12 cellular contexts compared by ENCODE assay signal in the genomic region with DNA sequence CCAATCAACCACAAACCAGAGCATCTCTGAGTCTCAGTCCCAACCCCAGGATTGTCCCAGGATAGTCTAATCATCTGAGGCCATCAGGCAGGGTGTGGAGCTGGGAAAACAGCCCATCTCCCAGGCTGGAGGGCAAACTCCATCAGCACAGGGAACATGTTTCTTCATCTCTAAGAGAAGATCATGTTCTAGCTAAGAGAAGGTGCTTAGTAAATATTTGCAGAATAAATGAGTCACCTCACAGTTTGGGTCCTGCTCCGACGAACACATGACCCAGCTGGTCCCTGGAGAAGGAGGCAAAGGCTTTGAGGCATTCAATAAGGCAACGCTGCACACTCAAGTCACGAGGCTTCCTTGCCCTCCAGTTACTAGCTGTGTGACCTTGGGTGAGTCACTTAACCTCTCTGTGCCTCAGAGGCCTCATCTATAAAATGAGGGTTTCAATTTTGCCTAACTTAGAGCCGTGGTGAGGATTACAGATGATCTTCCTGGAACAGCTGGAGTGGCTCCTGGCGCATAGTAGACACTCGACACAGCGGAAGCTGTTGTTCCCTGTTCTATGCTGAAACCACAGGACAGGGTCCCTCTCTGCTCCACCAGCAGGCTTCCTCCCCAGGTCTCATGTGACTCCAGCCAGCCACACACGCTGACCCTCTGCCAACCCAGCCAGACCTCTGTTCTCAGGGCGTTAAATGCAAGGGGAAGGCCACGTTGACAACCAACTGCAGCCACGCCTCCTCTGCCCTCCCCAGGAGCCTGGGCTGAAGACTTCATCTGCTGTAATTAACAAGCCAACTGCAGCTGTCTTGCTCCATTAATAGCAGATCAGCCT. TPM values are rescaled to one million over a fixed set of nuclear protein-coding genes. Genes with fewer than 3 reads are reported as not detected.
DNase-seq lines count a peak whose midpoint lies in the region; ATAC-seq and TF ChIP-seq lines count a peak whose summit lies in the region.
"Had no signal": no experiment of that assay in that cellular context is flagged by ENCODE, and none has a peak within 500 bp of the region (broad histone marks: within the 10 kb centered on the region; RNA-seq: fewer than 3 reads in every experiment).

No MANE protein-coding gene starts in this region.

- TF ChIP-seq POLR2A in gastroesophageal sphincter (IDR thresholded peaks at IDR 0.05): no peak

- H3K36me3 Mint-ChIP-seq in stimulated activated memory B cell treated with anti-CD40 and anti-IgM and Interleukin-4, amounts not matched to agents 10 μg/mL and 1 μg/mL and 100 μg/mL, for 72 hours: no peaks in the 10 kb centered on the region

- no peaks in the 10 kb centered on the region for H3K4me1 ChIP-seq in gastroesophageal sphincter
- H3K4me1 ChIP-seq: parathyroid adenoma had no signal

- H3K9me3 ChIP-seq in gastroesophageal sphincter: no peaks in the 10 kb centered on the region
- H3K9me3 ChIP-seq: tibial nerve had no signal

- TF ChIP-seq EP300 in gastroesophageal sphincter (IDR thresholded peaks at IDR 0.05): no peak

- H3K27me3 ChIP-seq in gastroesophageal sphincter: peaks cover 66% of the 10 kb centered on the region

- peak overlapping the region in 1 of 4 donors; percentile 17 for H3K27ac ChIP-seq in gastroesophageal sphincter
- H3K27ac ChIP-seq: parathyroid adenoma, tibial nerve had no signal

- peaks cover 5% of the 10 kb centered on the region for H3K4me1 Mint-ChIP-seq in stimulated activated memory B cell treated with anti-CD40 and anti-IgM and Interleukin-4, amounts not matched to agents 10 μg/mL and 1 μg/mL and 100 μg/mL, for 72 hours

- DNase-seq in NCI-H2227 (lab: John Stamatoyannopoulos, UW; ENCODE audit: unreplicated experiment) (peak; percentile 66), NCI-H2227 treated with DMSO at 0.1 percent for 48 hours (lab: John Stamatoyannopoulos, UW) (no peak), NCI-H524 (lab: John Stamatoyannopoulos, UW) (peak; percentile 95 to 97), germinal center (ENCODE audit: low spot score) (no peak), EL (no peak)
- no peak for DNase-seq in activated CD4-positive, alpha-beta T cell treated with anti-CD3 and anti-CD28 coated beads, Interleukin-2, amount 50 U/mL, for 4 hours
- DNase-seq: activated CD4-positive, alpha-beta memory T cell treated with anti-CD3 and anti-CD28 coated beads, Interleukin-2, amount 10 ng/mL, durations not matched to agents 7 days and 5 days; effector memory CD8-positive, alpha-beta T cell had no signal

- peak; percentile 77 for ATAC-seq in gastroesophageal sphincter
- ATAC-seq in stimulated activated memory B cell treated with anti-CD40 and anti-IgM and Interleukin-4, amounts not matched to agents 10 μg/mL and 1 μg/mL and 100 μg/mL, for 72 hours: peak; percentile 10
- ATAC-seq: effector memory CD8-positive, alpha-beta T cell had no signal

- no peak overlapping the region for H3K4me3 ChIP-seq in gastroesophageal sphincter
- H3K4me3 ChIP-seq: tibial nerve had no signal

- no peak overlapping the region for H3K27ac Mint-ChIP-seq in stimulated activated memory B cell treated with anti-CD40 and anti-IgM and Interleukin-4, amounts not matched to agents 10 μg/mL and 1 μg/mL and 100 μg/mL, for 72 hours
- H3K27ac Mint-ChIP-seq: activated CD4-positive, alpha-beta memory T cell treated with anti-CD3 and anti-CD28 coated beads, Interleukin-2, amount 10 ng/mL, durations not matched to agents 7 days and 5 days; effector memory CD8-positive, alpha-beta T cell had no signal

- 20 to 69% methylated on average over 2 to 4 of the region's 12 CpGs for WGBS in gastroesophageal sphincter (ENCODE audit: low coverage in 1 of 2), 2 donors

- no peaks in the 10 kb centered on the region for H3K36me3 ChIP-seq in gastroesophageal sphincter
- H3K36me3 ChIP-seq: tibial nerve had no signal

- H3K9me3 Mint-ChIP-seq in stimulated activated memory B cell treated with anti-CD40 and anti-IgM and Interleukin-4, amounts not matched to agents 10 μg/mL and 1 μg/mL and 100 μg/mL, for 72 hours: no peaks in the 10 kb centered on the region
- H3K9me3 Mint-ChIP-seq: activated CD4-positive, alpha-beta memory T cell treated with anti-CD3 and anti-CD28 coated beads, Interleukin-2, amount 10 ng/mL, durations not matched to agents 7 days and 5 days; effector memory CD8-positive, alpha-beta T cell had no signal

- no peak for TF ChIP-seq CTCF in gastroesophageal sphincter (IDR thresholded peaks at IDR 0.05)

- H3K4me3 Mint-ChIP-seq in stimulated activated memory B cell treated with anti-CD40 and anti-IgM and Interleukin-4, amounts not matched to agents 10 μg/mL and 1 μg/mL and 100 μg/mL, for 72 hours: no peak overlapping the region
- H3K4me3 Mint-ChIP-seq: activated CD4-positive, alpha-beta memory T cell treated with anti-CD3 and anti-CD28 coated beads, Interleukin-2, amount 10 ng/mL, durations not matched to agents 7 days and 5 days; effector memory CD8-positive, alpha-beta T cell had no signal

- peaks cover 67% of the 10 kb centered on the region for H3K27me3 Mint-ChIP-seq in stimulated activated memory B cell treated with anti-CD40 and anti-IgM and Interleukin-4, amounts not matched to agents 10 μg/mL and 1 μg/mL and 100 μg/mL, for 72 hours

RNA-seq across cellular contexts. Expression of a gene that starts 10.3 kb away (rescaled TPM):
- 100 to 1,000 TPM; 407 to 628 (median 526) TPM for total RNA-seq in gastroesophageal sphincter

RNA-seq across cellular contexts. Expression of a gene that starts 20.2 kb away (rescaled TPM):
- 1 to 10 TPM; 5.5 to 7.7 (median 6.3) TPM for total RNA-seq in gastroesophageal sphincter

Comparison
In these comparisons a context has a peak if more than half of its experiments do, and no peak if none do; other contexts are left out.
1. DNase-seq: peak in NCI-H2227 (single experiment) and NCI-H524 (2 of 2); none in NCI-H2227 treated with DMSO at 0.1 percent for 48 hours (single experiment), germinal center (single experiment), EL (single experiment) and activated CD4-positive, alpha-beta T cell treated with anti-CD3 and anti-CD28 coated beads, Interleukin-2, amount 50 U/mL, for 4 hours (0 of 2).